Comparison of ENCODE assay signal across 29 cellular contexts in the genomic region with DNA sequence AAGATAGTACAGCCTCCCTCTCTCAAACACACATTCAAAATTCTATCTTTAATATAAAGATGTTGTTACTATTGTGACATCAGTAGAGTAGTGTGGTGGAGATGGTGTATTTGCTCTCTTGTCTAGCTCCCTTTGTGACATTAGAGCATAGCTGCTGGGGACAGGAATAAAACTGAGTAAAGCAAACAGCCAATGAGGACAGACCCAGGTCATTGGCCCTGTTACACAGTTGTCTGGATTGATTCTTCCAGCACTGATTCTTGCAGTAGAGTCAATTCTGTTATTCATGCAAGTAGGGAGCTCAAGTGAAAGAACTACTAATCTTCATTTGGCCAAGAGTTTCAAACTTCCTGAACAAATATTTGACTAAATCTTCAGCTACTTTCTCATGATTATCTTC.
"Had no signal": no experiment of that assay in that cellular context is flagged by ENCODE, and none has a peak within 500 bp of the region (broad histone marks: within the 10 kb centered on the region; RNA-seq: fewer than 3 reads in every experiment).

No MANE protein-coding gene starts in this region.

- FAIRE-seq: bronchial epithelial cell, TTC549 had no signal

- H3K27me3 ChIP-seq: ascending aorta, cardiac muscle cell had no signal

- H3K36me3 ChIP-seq: ascending aorta, cardiac muscle cell had no signal

- H3K9me3 ChIP-seq: ascending aorta had no signal

- H3K27ac ChIP-seq: ascending aorta, cardiac muscle cell, VCaP had no signal

- H3K4me1 ChIP-seq: ascending aorta had no signal

- DNase-seq: activated B cell treated with CpG ODN at 0.5 μM for 24 hours; activated CD4-positive, alpha-beta memory T cell treated with anti-CD3 and anti-CD28 coated beads, Interleukin-2, amount 10 ng/mL, durations not matched to agents 7 days and 5 days; activated CD4-positive, alpha-beta T cell treated with anti-CD3 and anti-CD28 coated beads for 48 hours; activated CD4-positive, alpha-beta T cell treated with anti-CD3 and anti-CD28 coated beads, Interleukin-2, amount 10 ng/mL, durations not matched to agents 7 days and 5 days; activated CD4-positive, alpha-beta T cell treated with anti-CD3 and anti-CD28 coated beads, Interleukin-2, amount 50 U/mL, for 48 hours; activated CD4-positive, CD25-positive, alpha-beta regulatory T cell treated with anti-CD3 and anti-CD28 coated beads, Interleukin-2, amount 50 U/mL, for 72 hours; activated CD8-positive, alpha-beta memory T cell treated with anti-CD3 and anti-CD28 coated beads for 24 hours; activated CD8-positive, alpha-beta memory T cell treated with anti-CD3 and anti-CD28 coated beads, Interleukin-2, amount 10 ng/mL, durations not matched to agents 7 days and 5 days; activated CD8-positive, alpha-beta memory T cell treated with anti-CD3 and anti-CD28 coated beads, Interleukin-2, amount 50 U/mL, for 48 hours; activated CD8-positive, alpha-beta T cell treated with anti-CD3 and anti-CD28 coated beads, Interleukin-2, amount 10 ng/mL, durations not matched to agents 7 days and 5 days; activated effector memory CD4-positive, alpha-beta T cell treated with Interleukin-2 at 50 U/mL for 16 hours; activated gamma-delta T cell; activated naive CD4-positive, alpha-beta T cell treated with anti-CD3 and anti-CD28 coated beads, Interleukin-2, amount 10 ng/mL, durations not matched to agents 7 days and 5 days; activated naive CD4-positive, alpha-beta T cell treated with Interleukin-2 at 50 U/mL for 16 hours; activated naive CD8-positive, alpha-beta T cell treated with anti-CD3 and anti-CD28 coated beads, Interleukin-2, amount 10 ng/mL, durations not matched to agents 7 days and 5 days; activated naive CD8-positive, alpha-beta T cell treated with anti-CD3 and anti-CD28 coated beads, Interleukin-2, amount 50 U/mL, for 24 hours; activated T-cell treated with anti-CD3 and anti-CD28 coated beads, Interleukin-2, amount 50 U/mL, for 24 hours; activated T-cell treated with anti-CD3 and anti-CD28 coated beads, Interleukin-2, amount 50 U/mL, for 48 hours; amygdala; anterior cingulate cortex; caudate nucleus; cerebellar nuclear complex; T-helper 2 cell; T-helper 9 cell had no signal

- H3K4me3 ChIP-seq: ascending aorta, cardiac muscle cell had no signal

- ATAC-seq: activated CD8-positive, alpha-beta memory T cell treated with anti-CD3 and anti-CD28 coated beads, Interleukin-2, amount 10 ng/mL, durations not matched to agents 7 days and 5 days; activated CD8-positive, alpha-beta T cell treated with anti-CD3 and anti-CD28 coated beads, Interleukin-2, amount 10 ng/mL, durations not matched to agents 7 days and 5 days; activated naive CD8-positive, alpha-beta T cell treated with anti-CD3 and anti-CD28 coated beads, Interleukin-2, amount 50 U/mL, for 24 hours had no signal
